8 cellular contexts compared by ENCODE assay signal in genomic region chr14:75515631-75515999, GRCh38. TPM values are rescaled to one million over a fixed set of nuclear protein-coding genes. Genes with fewer than 3 reads are reported as not detected.
A peak's percentile ranks its signal among the peaks of the same experiment; 100 is the strongest.
DNase-seq lines count a peak whose midpoint lies in the region; ATAC-seq and TF ChIP-seq lines count a peak whose summit lies in the region.

No MANE protein-coding gene starts in this region.

- H3K36me3 Mint-ChIP-seq in CD14-positive monocyte = peaks cover 0 to 4% of the 10 kb centered on the region in 2 donors

- 46 to 71% methylated on average over 2 to 5 of the region's 7 CpGs for WGBS in esophagus squamous epithelium, 2 donors
- 22 to 35% methylated on average over 7 of the region's 7 CpGs for WGBS in tibial nerve, 2 donors

- TF ChIP-seq POLR2A in esophagus squamous epithelium (IDR thresholded peaks at IDR 0.05) (no peak), tibial nerve (IDR thresholded peaks at IDR 0.05) (no peak)

- DNase-seq in CD14-positive monocyte (ENCODE audit: low spot score) (no peak), KBM-7 (peak; percentile 28), esophagus squamous epithelium (lab: John Stamatoyannopoulos, UW) (no peak), tibial nerve (ENCODE audit: low spot score in 2 of 2) (no peak), NCI-H2171 treated with DMSO at 0.1 percent for 48 hours (lab: John Stamatoyannopoulos, UW) (no peak)
- no peak for DNase-seq in activated CD4-positive, alpha-beta T cell treated with anti-CD3 and anti-CD28 coated beads, Interleukin-2, amount 50 U/mL, for 48 hours

- H3K4me1 ChIP-seq in esophagus squamous epithelium (peaks cover 0 to 16% (median 0%) of the 10 kb centered on the region in 3 donors), tibial nerve (peaks cover 0 to 11% (median 3%) of the 10 kb centered on the region in 4 donors)

- peaks cover 5 to 17% (median 12%) of the 10 kb centered on the region in 7 donors for H3K9me3 Mint-ChIP-seq in CD14-positive monocyte

- H3K9me3 ChIP-seq in esophagus squamous epithelium (peaks cover 0 to 5% (median 0%) of the 10 kb centered on the region in 3 donors), tibial nerve (peaks cover 0 to 15% (median 0%) of the 10 kb centered on the region in 4 donors)

- intact Hi-C loops in CD14-positive monocyte (cut with micrococcal nuclease) (no loop called here), esophagus squamous epithelium (cut with DNase I) (no loop called here)

- H3K27ac ChIP-seq in esophagus squamous epithelium (peak overlapping the region in 3 of 4 donors; percentile 11 to 52 (median 37)), tibial nerve (peak overlapping the region in 1 of 4 donors; percentile 42)

- H3K4me1 Mint-ChIP-seq in CD14-positive monocyte = peaks cover 33% of the 10 kb centered on the region

- peak overlapping the region; percentile 53 to 95 (median 85) for H3K27ac Mint-ChIP-seq in CD14-positive monocyte

- H3K27me3 ChIP-seq in esophagus squamous epithelium (no peaks in the 10 kb centered on the region), tibial nerve (no peaks in the 10 kb centered on the region)

- H3K36me3 ChIP-seq in esophagus squamous epithelium (no peaks in the 10 kb centered on the region), tibial nerve (no peaks in the 10 kb centered on the region)

- TF ChIP-seq EP300 in tibial nerve (IDR thresholded peaks at IDR 0.05) = no peak

- peaks cover 0 to 6% (median 0%) of the 10 kb centered on the region in 3 donors for H3K27me3 Mint-ChIP-seq in CD14-positive monocyte (ENCODE audit: low read depth in 3 of 3)

- H3K4me3 ChIP-seq in esophagus squamous epithelium (peak overlapping the region in 3 of 4 donors; percentile 36 to 54 (median 38)), tibial nerve (peak overlapping the region in 3 of 4 donors; percentile 24 to 47 (median 35))

- TF ChIP-seq CTCF in CD14-positive monocyte (IDR thresholded peaks at IDR 0.05) (no peak), esophagus squamous epithelium (IDR thresholded peaks at IDR 0.05) (no peak), tibial nerve (IDR thresholded peaks at IDR 0.05) (no peak)

- peak overlapping the region; percentile 93 to 97 for H3K4me3 Mint-ChIP-seq in CD14-positive monocyte

- ATAC-seq in GM19452 (IDR thresholded peaks at IDR 0.05; ENCODE audit: unreplicated experiment) = peak; percentile 36
- ATAC-seq in GM18520 (IDR thresholded peaks at IDR 0.05; ENCODE audit: unreplicated experiment) = no peak

- in situ Hi-C loops in KBM-7 (cut with MboI; ENCODE audit: low pct_unique_long_range_greater_than_20kb, low sequenced_read_pairs) = no loop called here

RNA-seq across cellular contexts. Expression of gene BATF, which starts 6.7 kb away (rescaled TPM):
- polyA plus RNA-seq in CD14-positive monocyte = 10 to 100 TPM; 20.9 to 25.8 TPM
- 10 to 100 TPM in 1 of 4 donors, 1 to 10 TPM in 3; 1.7 to 14.5 (median 6.8) TPM for total RNA-seq in esophagus squamous epithelium
- total RNA-seq in tibial nerve = 10 to 100 TPM in 1 of 4 donors, 1 to 10 TPM in 2, not detected in 1; 3.8 to 11.1 (median 6.3) TPM
